In the genomic region with DNA sequence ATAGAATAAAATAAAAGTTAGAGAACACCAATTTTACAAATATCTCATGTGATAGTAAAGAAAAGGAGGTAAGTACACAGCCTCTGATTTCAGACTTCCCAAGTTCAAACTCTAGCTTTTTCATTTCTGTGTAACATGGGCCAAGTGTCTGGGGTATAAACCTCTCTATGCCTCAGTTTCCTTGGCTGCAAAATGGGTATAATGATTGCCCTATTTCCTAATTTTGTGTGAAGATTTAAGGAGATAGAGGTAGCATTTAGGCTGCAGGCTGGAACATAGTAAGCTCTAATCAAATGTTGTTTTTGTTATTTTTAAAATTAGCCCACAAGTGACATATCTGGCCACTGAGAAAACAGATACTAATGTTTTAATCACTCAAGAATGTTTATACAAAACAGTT, we compare ENCODE assay signal across 1 cellular context.
TF ChIP-seq lines count a peak whose summit lies in the region.

No MANE protein-coding gene starts in this region.

TF ChIP-seq in GM23338, 12 proteins besides CTCF, POLR2A, EP300 and RAD21:
- TF ChIP-seq, protein P1, sequence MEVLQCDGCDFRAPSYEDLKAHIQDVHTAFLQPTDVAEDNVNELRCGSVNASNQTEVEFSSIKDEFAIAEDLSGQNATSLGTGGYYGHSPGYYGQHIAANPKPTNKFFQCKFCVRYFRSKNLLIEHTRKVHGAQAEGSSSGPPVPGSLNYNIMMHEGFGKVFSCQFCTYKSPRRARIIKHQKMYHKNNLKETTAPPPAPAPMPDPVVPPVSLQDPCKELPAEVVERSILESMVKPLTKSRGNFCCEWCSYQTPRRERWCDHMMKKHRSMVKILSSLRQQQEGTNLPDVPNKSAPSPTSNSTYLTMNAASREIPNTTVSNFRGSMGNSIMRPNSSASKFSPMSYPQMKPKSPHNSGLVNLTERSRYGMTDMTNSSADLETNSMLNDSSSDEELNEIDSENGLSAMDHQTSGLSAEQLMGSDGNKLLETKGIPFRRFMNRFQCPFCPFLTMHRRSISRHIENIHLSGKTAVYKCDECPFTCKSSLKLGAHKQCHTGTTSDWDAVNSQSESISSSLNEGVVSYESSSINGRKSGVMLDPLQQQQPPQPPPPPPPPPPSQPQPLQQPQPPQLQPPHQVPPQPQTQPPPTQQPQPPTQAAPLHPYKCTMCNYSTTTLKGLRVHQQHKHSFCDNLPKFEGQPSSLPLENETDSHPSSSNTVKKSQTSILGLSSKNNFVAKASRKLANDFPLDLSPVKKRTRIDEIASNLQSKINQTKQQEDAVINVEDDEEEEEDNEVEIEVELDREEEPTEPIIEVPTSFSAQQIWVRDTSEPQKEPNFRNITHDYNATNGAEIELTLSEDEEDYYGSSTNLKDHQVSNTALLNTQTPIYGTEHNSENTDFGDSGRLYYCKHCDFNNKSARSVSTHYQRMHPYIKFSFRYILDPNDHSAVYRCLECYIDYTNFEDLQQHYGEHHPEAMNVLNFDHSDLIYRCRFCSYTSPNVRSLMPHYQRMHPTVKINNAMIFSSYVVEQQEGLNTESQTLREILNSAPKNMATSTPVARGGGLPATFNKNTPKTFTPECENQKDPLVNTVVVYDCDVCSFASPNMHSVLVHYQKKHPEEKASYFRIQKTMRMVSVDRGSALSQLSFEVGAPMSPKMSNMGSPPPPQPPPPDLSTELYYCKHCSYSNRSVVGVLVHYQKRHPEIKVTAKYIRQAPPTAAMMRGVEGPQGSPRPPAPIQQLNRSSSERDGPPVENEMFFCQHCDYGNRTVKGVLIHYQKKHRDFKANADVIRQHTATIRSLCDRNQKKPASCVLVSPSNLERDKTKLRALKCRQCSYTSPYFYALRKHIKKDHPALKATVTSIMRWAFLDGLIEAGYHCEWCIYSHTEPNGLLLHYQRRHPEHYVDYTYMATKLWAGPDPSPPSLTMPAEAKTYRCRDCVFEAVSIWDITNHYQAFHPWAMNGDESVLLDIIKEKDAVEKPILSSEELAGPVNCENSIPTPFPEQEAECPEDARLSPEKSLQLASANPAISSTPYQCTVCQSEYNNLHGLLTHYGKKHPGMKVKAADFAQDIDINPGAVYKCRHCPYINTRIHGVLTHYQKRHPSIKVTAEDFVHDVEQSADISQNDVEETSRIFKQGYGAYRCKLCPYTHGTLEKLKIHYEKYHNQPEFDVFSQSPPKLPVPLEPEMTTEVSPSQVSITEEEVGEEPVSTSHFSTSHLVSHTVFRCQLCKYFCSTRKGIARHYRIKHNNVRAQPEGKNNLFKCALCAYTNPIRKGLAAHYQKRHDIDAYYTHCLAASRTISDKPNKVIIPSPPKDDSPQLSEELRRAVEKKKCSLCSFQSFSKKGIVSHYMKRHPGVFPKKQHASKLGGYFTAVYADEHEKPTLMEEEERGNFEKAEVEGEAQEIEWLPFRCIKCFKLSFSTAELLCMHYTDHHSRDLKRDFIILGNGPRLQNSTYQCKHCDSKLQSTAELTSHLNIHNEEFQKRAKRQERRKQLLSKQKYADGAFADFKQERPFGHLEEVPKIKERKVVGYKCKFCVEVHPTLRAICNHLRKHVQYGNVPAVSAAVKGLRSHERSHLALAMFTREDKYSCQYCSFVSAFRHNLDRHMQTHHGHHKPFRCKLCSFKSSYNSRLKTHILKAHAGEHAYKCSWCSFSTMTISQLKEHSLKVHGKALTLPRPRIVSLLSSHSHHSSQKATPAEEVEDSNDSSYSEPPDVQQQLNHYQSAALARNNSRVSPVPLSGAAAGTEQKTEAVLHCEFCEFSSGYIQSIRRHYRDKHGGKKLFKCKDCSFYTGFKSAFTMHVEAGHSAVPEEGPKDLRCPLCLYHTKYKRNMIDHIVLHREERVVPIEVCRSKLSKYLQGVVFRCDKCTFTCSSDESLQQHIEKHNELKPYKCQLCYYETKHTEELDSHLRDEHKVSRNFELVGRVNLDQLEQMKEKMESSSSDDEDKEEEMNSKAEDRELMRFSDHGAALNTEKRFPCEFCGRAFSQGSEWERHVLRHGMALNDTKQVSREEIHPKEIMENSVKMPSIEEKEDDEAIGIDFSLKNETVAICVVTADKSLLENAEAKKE (CRISPR knock-in tag; IDR thresholded peaks at IDR 0.05), result no peak
- no peak for TF ChIP-seq POLR2AphosphoS5 (IDR thresholded peaks at IDR 0.05; ENCODE audit: low read depth)
- TF ChIP-seq EZH2 (IDR thresholded peaks at IDR 0.05; ENCODE audit: low read depth, unreplicated experiment), result no peak
- TF ChIP-seq, protein P2, sequence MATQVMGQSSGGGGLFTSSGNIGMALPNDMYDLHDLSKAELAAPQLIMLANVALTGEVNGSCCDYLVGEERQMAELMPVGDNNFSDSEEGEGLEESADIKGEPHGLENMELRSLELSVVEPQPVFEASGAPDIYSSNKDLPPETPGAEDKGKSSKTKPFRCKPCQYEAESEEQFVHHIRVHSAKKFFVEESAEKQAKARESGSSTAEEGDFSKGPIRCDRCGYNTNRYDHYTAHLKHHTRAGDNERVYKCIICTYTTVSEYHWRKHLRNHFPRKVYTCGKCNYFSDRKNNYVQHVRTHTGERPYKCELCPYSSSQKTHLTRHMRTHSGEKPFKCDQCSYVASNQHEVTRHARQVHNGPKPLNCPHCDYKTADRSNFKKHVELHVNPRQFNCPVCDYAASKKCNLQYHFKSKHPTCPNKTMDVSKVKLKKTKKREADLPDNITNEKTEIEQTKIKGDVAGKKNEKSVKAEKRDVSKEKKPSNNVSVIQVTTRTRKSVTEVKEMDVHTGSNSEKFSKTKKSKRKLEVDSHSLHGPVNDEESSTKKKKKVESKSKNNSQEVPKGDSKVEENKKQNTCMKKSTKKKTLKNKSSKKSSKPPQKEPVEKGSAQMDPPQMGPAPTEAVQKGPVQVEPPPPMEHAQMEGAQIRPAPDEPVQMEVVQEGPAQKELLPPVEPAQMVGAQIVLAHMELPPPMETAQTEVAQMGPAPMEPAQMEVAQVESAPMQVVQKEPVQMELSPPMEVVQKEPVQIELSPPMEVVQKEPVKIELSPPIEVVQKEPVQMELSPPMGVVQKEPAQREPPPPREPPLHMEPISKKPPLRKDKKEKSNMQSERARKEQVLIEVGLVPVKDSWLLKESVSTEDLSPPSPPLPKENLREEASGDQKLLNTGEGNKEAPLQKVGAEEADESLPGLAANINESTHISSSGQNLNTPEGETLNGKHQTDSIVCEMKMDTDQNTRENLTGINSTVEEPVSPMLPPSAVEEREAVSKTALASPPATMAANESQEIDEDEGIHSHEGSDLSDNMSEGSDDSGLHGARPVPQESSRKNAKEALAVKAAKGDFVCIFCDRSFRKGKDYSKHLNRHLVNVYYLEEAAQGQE (IDR thresholded peaks at IDR 0.05; ENCODE audit: unreplicated experiment), result no peak
- TF ChIP-seq JUNB (IDR thresholded peaks at IDR 0.05; ENCODE audit: unreplicated experiment), result no peak
- TF ChIP-seq ZNF114 (CRISPR knock-in tag; IDR thresholded peaks at IDR 0.05), result no peak
- TF ChIP-seq STAT1 (IDR thresholded peaks at IDR 0.05; ENCODE audit: unreplicated experiment), result no peak
- no peak for TF ChIP-seq NANOG (IDR thresholded peaks at IDR 0.05; ENCODE audit: borderline replicate concordance)
- TF ChIP-seq, protein P3, sequence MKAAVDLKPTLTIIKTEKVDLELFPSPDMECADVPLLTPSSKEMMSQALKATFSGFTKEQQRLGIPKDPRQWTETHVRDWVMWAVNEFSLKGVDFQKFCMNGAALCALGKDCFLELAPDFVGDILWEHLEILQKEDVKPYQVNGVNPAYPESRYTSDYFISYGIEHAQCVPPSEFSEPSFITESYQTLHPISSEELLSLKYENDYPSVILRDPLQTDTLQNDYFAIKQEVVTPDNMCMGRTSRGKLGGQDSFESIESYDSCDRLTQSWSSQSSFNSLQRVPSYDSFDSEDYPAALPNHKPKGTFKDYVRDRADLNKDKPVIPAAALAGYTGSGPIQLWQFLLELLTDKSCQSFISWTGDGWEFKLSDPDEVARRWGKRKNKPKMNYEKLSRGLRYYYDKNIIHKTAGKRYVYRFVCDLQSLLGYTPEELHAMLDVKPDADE (IDR thresholded peaks at IDR 0.05), result no peak
